ENCODE assay signal across 8 cellular contexts in genomic region chr17:27807567-27808470, GRCh38. TPM values are rescaled to one million over a fixed set of nuclear protein-coding genes. Genes with fewer than 3 reads are reported as not detected.
DNase-seq lines count a peak whose midpoint lies in the region; ATAC-seq and TF ChIP-seq lines count a peak whose summit lies in the region.

No MANE protein-coding gene starts in this region.

- no peaks in the 10 kb centered on the region for H3K36me3 Mint-ChIP-seq in endothelial cell (ENCODE audit: low read depth, unreplicated experiment)

- peak; percentile 31 for DNase-seq in NCI-H1105 treated with DMSO at 0.1 percent for 48 hours (lab: John Stamatoyannopoulos, UW)
- DNase-seq in NCI-H1105 (lab: John Stamatoyannopoulos, UW) = no peak
- peak; percentile 59 for DNase-seq in RPMI8226
- peak; percentile 29 for DNase-seq in activated naive CD8-positive, alpha-beta T cell treated with anti-CD3 and anti-CD28 coated beads, Interleukin-2, amount 50 U/mL, for 16 hours (ENCODE audit: low read depth, low spot score)
- peak in 7 of 10 donors; percentile 31 to 91 (median 49) for DNase-seq in posterior cingulate gyrus
- DNase-seq in endothelial cell (ENCODE audit: low spot score) = no peak
- DNase-seq in retina = no peak

- H3K27me3 Mint-ChIP-seq in endothelial cell (ENCODE audit: unreplicated experiment) = peaks cover 4% of the 10 kb centered on the region

- TF ChIP-seq CTCF in endothelial cell (IDR thresholded peaks at IDR 0.05; ENCODE audit: unreplicated experiment) = no peak

- H3K4me1 Mint-ChIP-seq in endothelial cell (ENCODE audit: unreplicated experiment) = peaks cover 16% of the 10 kb centered on the region

- intact Hi-C loops in posterior cingulate gyrus (cut with DNase I) = loop anchor here (5.0 kb wide), 1 partner anchor 444 kb away; no protein-coding TSS in a partner anchor

- peak; percentile 45 for ATAC-seq in HG02973 (IDR thresholded peaks at IDR 0.05; ENCODE audit: unreplicated experiment)

- no peak overlapping the region for H3K4me3 Mint-ChIP-seq in endothelial cell (ENCODE audit: unreplicated experiment)

- no peaks in the 10 kb centered on the region for H3K9me3 Mint-ChIP-seq in endothelial cell (ENCODE audit: unreplicated experiment)

- no peak overlapping the region for H3K27ac Mint-ChIP-seq in endothelial cell (ENCODE audit: unreplicated experiment)

RNA-seq across cellular contexts. Expression of gene NOS2, which starts 7.5 kb away (rescaled TPM):
- 1.3 TPM for total RNA-seq in endothelial cell (ENCODE audit: unreplicated experiment)

Comparison
In these comparisons a context has a peak if more than half of its experiments do, and no peak if none do; other contexts are left out.
1. DNase-seq: peak in NCI-H1105 treated with DMSO at 0.1 percent for 48 hours (single experiment), RPMI8226 (single experiment), activated naive CD8-positive, alpha-beta T cell treated with anti-CD3 and anti-CD28 coated beads, Interleukin-2, amount 50 U/mL, for 16 hours (single experiment) and posterior cingulate gyrus (7 of 10); none in NCI-H1105 (single experiment), endothelial cell (single experiment) and retina (single experiment).